ENCODE assay signal across 23 cellular contexts in genomic region chr6:113009682-113010081, GRCh38.
A peak's percentile ranks its signal among the peaks of the same experiment; 100 is the strongest.
DNase-seq lines count a peak whose midpoint lies in the region; ATAC-seq and TF ChIP-seq lines count a peak whose summit lies in the region.
"Had no signal": no experiment of that assay in that cellular context is flagged by ENCODE, and none has a peak within 500 bp of the region (broad histone marks: within the 10 kb centered on the region; RNA-seq: fewer than 3 reads in every experiment).

No MANE protein-coding gene starts in this region.

- H3K9me3 Mint-ChIP-seq in GM23338, result no peaks in the 10 kb centered on the region
- H3K9me3 Mint-ChIP-seq: activated CD8-positive, alpha-beta T cell treated with anti-CD3 and anti-CD28 coated beads for 36 hours; activated naive CD8-positive, alpha-beta T cell treated with anti-CD3 and anti-CD28 coated beads for 36 hours; neural crest cell had no signal

- peak overlapping the region; percentile 78 for H3K27ac Mint-ChIP-seq in GM23338
- H3K27ac Mint-ChIP-seq: activated CD8-positive, alpha-beta T cell treated with anti-CD3 and anti-CD28 coated beads for 36 hours; activated naive CD8-positive, alpha-beta T cell treated with anti-CD3 and anti-CD28 coated beads for 36 hours; CD4-positive, alpha-beta memory T cell; effector memory CD8-positive, alpha-beta T cell had no signal

- H3K4me3 ChIP-seq in GM23338, result no peak overlapping the region
- no peak overlapping the region for H3K4me3 ChIP-seq in fibroblast of the aortic adventitia (ENCODE audit: low read depth, low read length)
- H3K4me3 ChIP-seq in colonic mucosa, result no peak overlapping the region
- H3K4me3 ChIP-seq: body of pancreas, mucosa of descending colon, PC-9, uterus had no signal

- H3K36me3 Mint-ChIP-seq in GM23338 (ENCODE audit: low read depth), result no peaks in the 10 kb centered on the region
- H3K36me3 Mint-ChIP-seq: activated naive CD8-positive, alpha-beta T cell treated with anti-CD3 and anti-CD28 coated beads for 36 hours; CD4-positive, alpha-beta memory T cell had no signal

- no peaks in the 10 kb centered on the region for H4K20me1 ChIP-seq in GM23338 (replicated peaks; ENCODE audit: insufficient read depth)

- ATAC-seq in GM23338, result no peak
- ATAC-seq: activated CD4-positive, CD25-positive, alpha-beta regulatory T cell treated with anti-CD3 and anti-CD28 coated beads, Interleukin-2, amount 50 U/mL, for 24 hours; activated CD8-positive, alpha-beta T cell treated with anti-CD3 and anti-CD28 coated beads for 36 hours; body of pancreas; effector memory CD8-positive, alpha-beta T cell; mucosa of descending colon had no signal

- no peak overlapping the region for H2AFZ ChIP-seq in GM23338
- H2AFZ ChIP-seq: PC-9 had no signal

- no peaks in the 10 kb centered on the region for H3K79me2 ChIP-seq in GM23338 (replicated peaks; ENCODE audit: insufficient read depth)

- H3K4me3 Mint-ChIP-seq in GM23338, result no peak overlapping the region
- H3K4me3 Mint-ChIP-seq: activated CD8-positive, alpha-beta T cell treated with anti-CD3 and anti-CD28 coated beads for 36 hours; activated naive CD8-positive, alpha-beta T cell treated with anti-CD3 and anti-CD28 coated beads for 36 hours; CD4-positive, alpha-beta memory T cell; effector memory CD8-positive, alpha-beta T cell; neural crest cell had no signal

- no peaks in the 10 kb centered on the region for H3K27me3 Mint-ChIP-seq in GM23338 (ENCODE audit: insufficient read depth, low read depth, poor library complexity)
- H3K27me3 Mint-ChIP-seq: activated CD8-positive, alpha-beta T cell treated with anti-CD3 and anti-CD28 coated beads for 36 hours; activated naive CD8-positive, alpha-beta T cell treated with anti-CD3 and anti-CD28 coated beads for 36 hours; CD4-positive, alpha-beta memory T cell; effector memory CD8-positive, alpha-beta T cell had no signal

- no peaks in the 10 kb centered on the region for H3K27me3 ChIP-seq in GM23338 (ENCODE audit: insufficient read depth)
- H3K27me3 ChIP-seq in colonic mucosa, result no peaks in the 10 kb centered on the region
- H3K27me3 ChIP-seq: body of pancreas, uterus had no signal

- no peaks in the 10 kb centered on the region for H3F3A ChIP-seq in GM23338 (replicated peaks; ENCODE audit: low read depth)

- TF ChIP-seq CTCF in GM23338 (conservative IDR thresholded peaks at IDR 0.05; ENCODE audit: low read depth in 2 of 2) (no peak), fibroblast of the aortic adventitia (IDR thresholded peaks at IDR 0.05; ENCODE audit: insufficient read depth, low read length) (no peak), colonic mucosa (IDR thresholded peaks at IDR 0.05) (no peak)

- DNase-seq in GM23338 (ENCODE audit: low spot score), result no peak
- DNase-seq in amniotic stem cell (lab: John Stamatoyannopoulos, UW), result peak; percentile 9
- peak; percentile 56 for DNase-seq in fibroblast of the aortic adventitia (ENCODE audit: low read depth)
- peak; percentile 37 for DNase-seq in stromal cell of bone marrow (ENCODE audit: low read depth)
- DNase-seq in colonic mucosa, result no peak
- DNase-seq in SK-N-DZ (ENCODE audit: low spot score), result no peak
- no peak for DNase-seq in NK-92 (lab: John Stamatoyannopoulos, UW; ENCODE audit: unreplicated experiment)
- DNase-seq: activated CD8-positive, alpha-beta T cell treated with anti-CD3 and anti-CD28 coated beads for 36 hours; activated naive CD8-positive, alpha-beta T cell treated with anti-CD3 and anti-CD28 coated beads for 36 hours; AML-193; body of pancreas; CD4-positive, alpha-beta memory T cell; effector memory CD8-positive, alpha-beta T cell; mucosa of descending colon; MV-4-11; NCI-H524; NK-92 treated with Interleukin-12 subunit alpha and Interleukin-12 subunit beta, amount 100 ng/mL, for 24 hours; PC-9; SHP77; stimulated activated CD4-positive, alpha-beta T cell treated with anti-CD3 and anti-CD28 coated beads, Interleukin-1b, Interleukin-23, amount 100 ng/mL, for 48 hours; uterus had no signal

- H3K9me3 ChIP-seq in colonic mucosa, result no peaks in the 10 kb centered on the region
- H3K9me3 ChIP-seq: body of pancreas, mucosa of descending colon, uterus had no signal

- peaks cover 10% of the 10 kb centered on the region for H3K4me1 Mint-ChIP-seq in GM23338
- H3K4me1 Mint-ChIP-seq: activated naive CD8-positive, alpha-beta T cell treated with anti-CD3 and anti-CD28 coated beads for 36 hours; CD4-positive, alpha-beta memory T cell had no signal

- no peaks in the 10 kb centered on the region for H3K9me2 ChIP-seq in GM23338 (ENCODE audit: insufficient read depth)

- no peak overlapping the region for H3K4me2 ChIP-seq in GM23338
- H3K4me2 ChIP-seq: PC-9 had no signal

- H3K27ac ChIP-seq in GM23338 (ENCODE audit: low read depth), result no peak overlapping the region
- H3K27ac ChIP-seq in colonic mucosa, result no peak overlapping the region
- H3K27ac ChIP-seq: body of pancreas, PC-9, uterus had no signal

- intact Hi-C loops in colonic mucosa (cut with DNase I), result no loop called here

- H3K4me1 ChIP-seq in GM23338 (ENCODE audit: insufficient read depth) (peaks cover 1% of the 10 kb centered on the region), colonic mucosa (no peaks in the 10 kb centered on the region)
- H3K4me1 ChIP-seq: body of pancreas, uterus had no signal

- no peak overlapping the region for H3K9ac ChIP-seq in colonic mucosa (ENCODE audit: low read depth in 2 of 2, low read length in 2 of 2)

- H3K36me3 ChIP-seq in GM23338 (ENCODE audit: insufficient read depth), result no peaks in the 10 kb centered on the region
- no peaks in the 10 kb centered on the region for H3K36me3 ChIP-seq in colonic mucosa
- H3K36me3 ChIP-seq: uterus had no signal

TF ChIP-seq in GM23338, 12 proteins besides CTCF, POLR2A, EP300 and RAD21 (continues in another document):
- no peak for TF ChIP-seq EZH2phosphoT487 (IDR thresholded peaks at IDR 0.05; ENCODE audit: unreplicated experiment)
- TF ChIP-seq ZNF331 (CRISPR knock-in tag; IDR thresholded peaks at IDR 0.05; ENCODE audit: low read depth), result no peak
- TF ChIP-seq, protein P1, sequence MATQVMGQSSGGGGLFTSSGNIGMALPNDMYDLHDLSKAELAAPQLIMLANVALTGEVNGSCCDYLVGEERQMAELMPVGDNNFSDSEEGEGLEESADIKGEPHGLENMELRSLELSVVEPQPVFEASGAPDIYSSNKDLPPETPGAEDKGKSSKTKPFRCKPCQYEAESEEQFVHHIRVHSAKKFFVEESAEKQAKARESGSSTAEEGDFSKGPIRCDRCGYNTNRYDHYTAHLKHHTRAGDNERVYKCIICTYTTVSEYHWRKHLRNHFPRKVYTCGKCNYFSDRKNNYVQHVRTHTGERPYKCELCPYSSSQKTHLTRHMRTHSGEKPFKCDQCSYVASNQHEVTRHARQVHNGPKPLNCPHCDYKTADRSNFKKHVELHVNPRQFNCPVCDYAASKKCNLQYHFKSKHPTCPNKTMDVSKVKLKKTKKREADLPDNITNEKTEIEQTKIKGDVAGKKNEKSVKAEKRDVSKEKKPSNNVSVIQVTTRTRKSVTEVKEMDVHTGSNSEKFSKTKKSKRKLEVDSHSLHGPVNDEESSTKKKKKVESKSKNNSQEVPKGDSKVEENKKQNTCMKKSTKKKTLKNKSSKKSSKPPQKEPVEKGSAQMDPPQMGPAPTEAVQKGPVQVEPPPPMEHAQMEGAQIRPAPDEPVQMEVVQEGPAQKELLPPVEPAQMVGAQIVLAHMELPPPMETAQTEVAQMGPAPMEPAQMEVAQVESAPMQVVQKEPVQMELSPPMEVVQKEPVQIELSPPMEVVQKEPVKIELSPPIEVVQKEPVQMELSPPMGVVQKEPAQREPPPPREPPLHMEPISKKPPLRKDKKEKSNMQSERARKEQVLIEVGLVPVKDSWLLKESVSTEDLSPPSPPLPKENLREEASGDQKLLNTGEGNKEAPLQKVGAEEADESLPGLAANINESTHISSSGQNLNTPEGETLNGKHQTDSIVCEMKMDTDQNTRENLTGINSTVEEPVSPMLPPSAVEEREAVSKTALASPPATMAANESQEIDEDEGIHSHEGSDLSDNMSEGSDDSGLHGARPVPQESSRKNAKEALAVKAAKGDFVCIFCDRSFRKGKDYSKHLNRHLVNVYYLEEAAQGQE (IDR thresholded peaks at IDR 0.05; ENCODE audit: unreplicated experiment), result no peak
- no peak for TF ChIP-seq ZNF114 (CRISPR knock-in tag; IDR thresholded peaks at IDR 0.05)
- TF ChIP-seq EZH2 (IDR thresholded peaks at IDR 0.05; ENCODE audit: low read depth, unreplicated experiment), result no peak

Comparison
In these comparisons a context has a peak if more than half of its experiments do, and no peak if none do; other contexts are left out.
1. DNase-seq: peak in amniotic stem cell (single experiment), fibroblast of the aortic adventitia (single experiment) and stromal cell of bone marrow (single experiment); none in GM23338 (single experiment), colonic mucosa (single experiment), SK-N-DZ (single experiment) and NK-92 (single experiment).